3 cellular contexts compared by ENCODE assay signal in genomic region chr4:159649237-159649636, GRCh38.
A peak's percentile ranks its signal among the peaks of the same experiment; 100 is the strongest.
TF ChIP-seq lines count a peak whose summit lies in the region.

No MANE protein-coding gene starts in this region.

TF ChIP-seq in A549, 52 proteins besides CTCF, POLR2A, EP300 and RAD21:
- TF ChIP-seq CBX2 (IDR thresholded peaks at IDR 0.05; ENCODE audit: borderline replicate concordance, low read depth) (no peak), NFE2L2 (conservative IDR thresholded peaks at IDR 0.05; ENCODE audit: low read length) (no peak), TP53 (CRISPR knock-in tag; IDR thresholded peaks at IDR 0.05) (no peak), MAZ (IDR thresholded peaks at IDR 0.05; ENCODE audit: borderline replicate concordance, low read depth, low read length) (no peak), MAFK (IDR thresholded peaks at IDR 0.05; ENCODE audit: partially characterized antibody) (peak; percentile 87), RCOR1 (IDR thresholded peaks at IDR 0.05; ENCODE audit: low read depth, low read length) (no peak)

TF ChIP-seq in IMR-90, 13 proteins besides CTCF, POLR2A, EP300 and RAD21:
- no peak for TF ChIP-seq BHLHE40 (IDR thresholded peaks at IDR 0.05; ENCODE audit: low read depth, low read length)
- TF ChIP-seq MAFK (IDR thresholded peaks at IDR 0.05; ENCODE audit: low read depth, low read length): peak; percentile 98

TF ChIP-seq in H1, 55 proteins besides CTCF, POLR2A, EP300 and RAD21:
- TF ChIP-seq KDM5A (IDR thresholded peaks at IDR 0.05; ENCODE audit: low read length) (no peak), MAFK (IDR thresholded peaks at IDR 0.05; ENCODE audit: low read depth, low read length) (peak; percentile 86; the same call in 1 of the 2 replicates)
